ENCODE assay signal across 8 cellular contexts in genomic region chr19:11693505-11694499, GRCh38. TPM values are rescaled to one million over a fixed set of nuclear protein-coding genes. Genes with fewer than 3 reads are reported as not detected.
DNase-seq lines count a peak whose midpoint lies in the region; ATAC-seq, FAIRE-seq and TF ChIP-seq lines count a peak whose summit lies in the region.

No MANE protein-coding gene starts in this region.

- peak overlapping the region; percentile 82 to 97 for H3K9ac ChIP-seq in K562 (ENCODE audit: insufficient read depth in 1 of 2, low read depth in 2 of 2, low read length in 2 of 2)
- H3K9ac ChIP-seq in HepG2 (ENCODE audit: insufficient read depth, low read depth, low read length) = peak overlapping the region; percentile 82

- H3K27me3 Mint-ChIP-seq in activated naive CD4-positive, alpha-beta T cell treated with anti-CD3 and anti-CD28 coated beads, Interleukin-2, amount 50 U/mL, for 24 hours = peaks cover 28% of the 10 kb centered on the region

- H4K20me1 ChIP-seq in K562 (replicated peaks; ENCODE audit: control insufficient read depth, insufficient read depth, low read length) (no peaks in the 10 kb centered on the region), HepG2 (ENCODE audit: insufficient read depth, low read length) (no peaks in the 10 kb centered on the region)

- intact Hi-C loops in K562 (cut with micrococcal nuclease) = loop anchor here (2.0 to 10.0 kb wide), 2 partner anchors 53 to 161 kb away; no protein-coding TSS in a partner anchor
- intact Hi-C loops in HepG2 (cut with micrococcal nuclease; ENCODE audit: unreplicated experiment) = no loop called here

- H3K9me3 ChIP-seq in K562 (replicated peaks; ENCODE audit: control insufficient read depth, insufficient read depth, low read depth, low read length) = no peaks in the 10 kb centered on the region
- no peaks in the 10 kb centered on the region for H3K9me3 ChIP-seq in HepG2 (ENCODE audit: low read length)
- H3K9me3 ChIP-seq in upper lobe of left lung = no peaks in the 10 kb centered on the region

- FAIRE-seq in K562 (lab: Jason Lieb, UNC) (no peak), HepG2 (lab: Jason Lieb, UNC) (peak; percentile 50)

- TF ChIP-seq EP300 in K562 (IDR thresholded peaks at IDR 0.05; ENCODE audit: low read length) (no peak), HepG2 (IDR thresholded peaks at IDR 0.05; ENCODE audit: low read depth in 2 of 2, low read length in 2 of 2) (no peak), HepG2 (CRISPR knock-in tag; IDR thresholded peaks at IDR 0.05; ENCODE audit: borderline replicate concordance) (no peak), upper lobe of left lung (IDR thresholded peaks at IDR 0.05) (no peak)

- TF ChIP-seq RAD21 in K562 (CRISPR knock-in tag; conservative IDR thresholded peaks at IDR 0.05 in 1 of 2, IDR thresholded peaks at IDR 0.05 in 1 of 2) = no peak; a peak in 1 of 4 replicates
- TF ChIP-seq RAD21 in HepG2 (CRISPR knock-in tag; IDR thresholded peaks at IDR 0.05) = no peak

- H3K9me1 ChIP-seq in K562 (ENCODE audit: control insufficient read depth, insufficient read depth, low read length) = no peaks in the 10 kb centered on the region

- peak overlapping the region; percentile 93 for H3K4me3 ChIP-seq in K562
- peak overlapping the region; percentile 70 to 87 (median 86) for H3K4me3 ChIP-seq in HepG2 (replicated peaks in 1 of 3; ENCODE audit: insufficient read depth in 1 of 3, low read depth in 2 of 3, low read length in 3 of 3)
- H3K4me3 ChIP-seq in upper lobe of left lung = peak overlapping the region; percentile 58 to 93 (median 70)

- BruUV-seq in K562 (replicated peaks; lab: Mats Ljungman, UMichigan) (TSS peak; percentile 95), HepG2 (replicated peaks; lab: Mats Ljungman, UMichigan) (TSS peak; percentile 99)

- H2AFZ ChIP-seq in K562 (ENCODE audit: low read depth, low read length) = peak overlapping the region; percentile 98
- no peak overlapping the region for H2AFZ ChIP-seq in HepG2 (ENCODE audit: low read length)

- H3K27me3 ChIP-seq in K562 (ENCODE audit: control insufficient read depth in 2 of 2, insufficient read depth in 2 of 2, low read length in 2 of 2) = no peaks in the 10 kb centered on the region
- no peaks in the 10 kb centered on the region for H3K27me3 ChIP-seq in HepG2 (ENCODE audit: control insufficient read depth in 1 of 2, insufficient read depth in 2 of 2, low read length in 2 of 2)
- H3K27me3 ChIP-seq in upper lobe of left lung = no peaks in the 10 kb centered on the region

- H3K4me2 ChIP-seq in K562 (ENCODE audit: insufficient read depth, low read length) (peak overlapping the region; percentile 90), HepG2 (ENCODE audit: low read depth, low read length) (peak overlapping the region; percentile 96)

- peaks cover 3% of the 10 kb centered on the region for H3K36me3 Mint-ChIP-seq in activated naive CD4-positive, alpha-beta T cell treated with anti-CD3 and anti-CD28 coated beads, Interleukin-2, amount 50 U/mL, for 24 hours

- in situ Hi-C loops in K562 (cut with MboI) (no loop called here), HepG2 (cut with HindIII; ENCODE audit: extremely low pct_ligation_motif_present, low pct_unique_long_range_greater_than_20kb) (no loop called here)

- POLR2A ChIA-PET in K562 (lab: Yijun Ruan, JAX) = interaction anchor here (0.6 to 1.4 kb wide), 9 partner anchors 12 to 164 kb away, joined by 3 to 7 read pairs (median 3); no protein-coding TSS in a partner anchor
- POLR2A ChIA-PET in HepG2 (lab: Yijun Ruan, JAX) = interaction anchor here (0.6 to 1.9 kb wide), 9 partner anchors 11 to 942 kb away, joined by 3 to 10 read pairs (median 3); partner anchors contain the start of genes ZNF433, ZNF441, ZNF823 and ZNF878

- CTCF ChIA-PET in K562 (lab: Yijun Ruan, JAX; ENCODE audit: low intra/inter-chr PET ratio) = interaction anchor here (0.6 kb wide), 1 partner anchor 145 kb away, joined by 3 read pairs; no protein-coding TSS in a partner anchor
- CTCF ChIA-PET in HepG2 (lab: Yijun Ruan, JAX; ENCODE audit: low intra/inter-chr PET ratio, low total read pairs) = no interaction called here

- WGBS in K562 (ENCODE audit: insufficient coverage, low coverage, missing lambda C conversion rate) = 15% methylated on average over 15 of the region's 16 CpGs
- 11% methylated on average over 16 of the region's 16 CpGs for WGBS in HepG2 (ENCODE audit: low lambda C conversion rate)
- WGBS in upper lobe of left lung, 2 donors = 24% methylated on average over 16 of the region's 16 CpGs

- ATAC-seq in K562 (peak; percentile 58), HepG2 (peak; percentile 67), upper lobe of left lung (ENCODE audit: low FRiP score in 2 of 2) (peak in 1 of 2 donors; percentile 42), GM19455 (IDR thresholded peaks at IDR 0.05; ENCODE audit: unreplicated experiment) (no peak)

- peak overlapping the region; percentile 98 for H3K4me3 Mint-ChIP-seq in activated naive CD4-positive, alpha-beta T cell treated with anti-CD3 and anti-CD28 coated beads, Interleukin-2, amount 50 U/mL, for 24 hours

- peak overlapping the region; percentile 82 for H3K27ac ChIP-seq in K562 (ENCODE audit: extremely low read depth, low read depth, low read length)
- peak overlapping the region; percentile 85 for H3K27ac ChIP-seq in HepG2 (ENCODE audit: extremely low read length, insufficient read depth, low read length)
- peak overlapping the region in 1 of 4 donors; percentile 49 for H3K27ac ChIP-seq in upper lobe of left lung

- H3K4me1 Mint-ChIP-seq in activated naive CD4-positive, alpha-beta T cell treated with anti-CD3 and anti-CD28 coated beads, Interleukin-2, amount 50 U/mL, for 24 hours = peaks cover 12% of the 10 kb centered on the region

- TF ChIP-seq CTCF in K562 (IDR thresholded peaks at IDR 0.05 in 2 of 3, conservative IDR thresholded peaks at IDR 0.05 in 1 of 3; ENCODE audit: insufficient read depth in 2 of 3, low read depth in 1 of 3, low read length in 3 of 3) = peak in 1 of 3 experiments; percentile 12; a peak in 1 of 6 replicates
- peak; percentile 25; the same call in 1 of the 2 replicates for TF ChIP-seq CTCF in HepG2 (CRISPR knock-in tag; IDR thresholded peaks at IDR 0.05)
- no peak for TF ChIP-seq CTCF in upper lobe of left lung (IDR thresholded peaks at IDR 0.05)

- DNase-seq in activated naive CD4-positive, alpha-beta T cell treated with Interleukin-2 at 50 U/mL for 16 hours = no peak
- DNase-seq in NCI-H524 (lab: John Stamatoyannopoulos, UW) (peak; percentile 73 to 93), K562 (ENCODE audit: extremely low read depth in 1 of 4, low spot score in 3 of 4) (peak in 2 of 4 experiments; percentile 21 to 64), HepG2 (ENCODE audit: low spot score) (peak; percentile 85), upper lobe of left lung (no peak), NCI-H1930 (lab: John Stamatoyannopoulos, UW) (no peak)

- H3K36me3 ChIP-seq in K562 (ENCODE audit: control insufficient read depth, insufficient read depth, low read length) (peaks cover 2% of the 10 kb centered on the region; the same call in 1 of the 3 replicates), HepG2 (replicated peaks in 1 of 2; ENCODE audit: control insufficient read depth in 1 of 2, insufficient read depth in 2 of 2, low read length in 2 of 2) (no peaks in the 10 kb centered on the region; a peak in 1 of 5 replicates), upper lobe of left lung (no peaks in the 10 kb centered on the region)

- H3K27ac Mint-ChIP-seq in activated naive CD4-positive, alpha-beta T cell treated with anti-CD3 and anti-CD28 coated beads, Interleukin-2, amount 50 U/mL, for 24 hours = no peak overlapping the region

- H3K79me2 ChIP-seq in K562 (ENCODE audit: control insufficient read depth, insufficient read depth, low read length) = 0 out of 3 replicates have a peak, but pooled peaks cover 3% of the 10 kb centered on the region
- H3K79me2 ChIP-seq in HepG2 (ENCODE audit: insufficient read depth, low read length) = peaks cover 12% of the 10 kb centered on the region

- no peak for TF ChIP-seq POLR2A in K562 (conservative IDR thresholded peaks at IDR 0.05)
- TF ChIP-seq POLR2A in HepG2 (IDR thresholded peaks at IDR 0.05; ENCODE audit: insufficient read depth in 1 of 2, low read depth in 2 of 2, low read length in 2 of 2) = peak; percentile 16 to 59; a peak in 2 of 4 replicates
- no peak for TF ChIP-seq POLR2A in upper lobe of left lung (IDR thresholded peaks at IDR 0.05)

- peaks cover 4 to 6% of the 10 kb centered on the region in 2 experiments; a peak in 4 of 5 replicates for H3K4me1 ChIP-seq in K562 (replicated peaks in 1 of 2; ENCODE audit: control insufficient read depth in 2 of 2, insufficient read depth in 2 of 2, low read length in 2 of 2)
- H3K4me1 ChIP-seq in HepG2 (ENCODE audit: insufficient read depth, low read length) = peaks cover 45% of the 10 kb centered on the region
- peaks cover 11 to 15% (median 12%) of the 10 kb centered on the region in 4 donors for H3K4me1 ChIP-seq in upper lobe of left lung

- no peaks in the 10 kb centered on the region for H3K9me3 Mint-ChIP-seq in activated naive CD4-positive, alpha-beta T cell treated with anti-CD3 and anti-CD28 coated beads, Interleukin-2, amount 50 U/mL, for 24 hours

RNA-seq across cellular contexts. Expression of gene ZNF823, which starts 44.9 kb away (rescaled TPM):
- 6.3 and 16.7 TPM in 2 replicates for total RNA-seq in K562 (2011; cell fraction: chromatin; rRNA removed; ENCODE audit: low replicate concordance)
- total RNA-seq in K562 (2011; cell fraction: nucleolus; rRNA removed) = 4.2 and 4.6 TPM in 2 replicates
- 4.1 and 4.8 TPM in 2 replicates for total RNA-seq in K562 (2011; cell fraction: nucleoplasm; rRNA removed)
- 4.0 and 4.2 TPM in 2 replicates for total RNA-seq in K562 (2014; rRNA removed)
- total RNA-seq in K562 (2014; rRNA removed; fragmentation: Illumina TruSeq; extraction: Trizol) = 8.8 and 9.5 TPM in 2 replicates
- total RNA-seq in K562 (2015; rRNA removed; fragmentation: Illumina TruSeq; extraction: Trizol) = 11.0 and 13.4 TPM in 2 replicates
- 4.4 and 5.0 TPM in 2 replicates for total RNA-seq in K562 (2021)
- 7.7 and 7.9 TPM in 2 replicates for polyA plus RNA-seq in K562 (2011; rRNA removed)
- polyA plus RNA-seq in K562 (2011; cell fraction: cytosol; rRNA removed) = 2.1 and 3.6 TPM in 2 replicates
- polyA plus RNA-seq in K562 (2011; cell fraction: nucleus; rRNA removed) = 4.3 and 7.7 TPM in 2 replicates
- polyA plus RNA-seq in K562 (2012) = 4.4 and 5.8 TPM in 2 replicates
- 6.1 and 6.7 TPM in 2 replicates for polyA plus RNA-seq in K562 (2014; fragmentation: Illumina TruSeq; extraction: Trizol)
- 10 to 100 TPM in 1 of 2 experiments, 1 to 10 TPM in 1; 5.4 to 11.6 TPM for polyA plus RNA-seq in K562 (2014; fragmentation: Nextera tagmentation; extraction: Ambion mirVana)
- 4.1 and 4.6 TPM in 2 replicates for polyA plus RNA-seq in K562 (2014; rRNA removed)
- polyA minus RNA-seq in K562 (2011; rRNA and poly(A)+ RNA removed) = 15.3 and 21.9 TPM in 2 replicates
- polyA minus RNA-seq in K562 (2011; cell fraction: cytosol; rRNA and poly(A)+ RNA removed) = 5.2 and 5.9 TPM in 2 replicates
- polyA minus RNA-seq in K562 (2011; cell fraction: nucleus; rRNA and poly(A)+ RNA removed) = 2.0 and 5.2 TPM in 2 replicates
- total RNA-seq in HepG2 (2016; rRNA removed; fragmentation: Illumina TruSeq; extraction: Trizol) = 11.7 and 18.2 TPM in 2 replicates
- 10.8 and 14.7 TPM in 2 replicates for total RNA-seq in HepG2 (2016; cell fraction: cytosol; rRNA removed; fragmentation: Illumina TruSeq; extraction: Trizol; ENCODE audit: low read depth)
- total RNA-seq in HepG2 (2016; cell fraction: insoluble cytoplasmic fraction; rRNA removed; fragmentation: Illumina TruSeq; extraction: Trizol) = 12.1 and 19.3 TPM in 2 replicates
- total RNA-seq in HepG2 (2016; cell fraction: membrane; rRNA removed; fragmentation: Illumina TruSeq; extraction: Trizol) = 9.2 and 10.6 TPM in 2 replicates
- total RNA-seq in HepG2 (2016; cell fraction: nucleus; rRNA removed; fragmentation: Illumina TruSeq; extraction: Trizol) = 7.5 and 8.8 TPM in 2 replicates
- 5.1 and 5.7 TPM in 2 replicates for polyA plus RNA-seq in HepG2 (2011; rRNA removed)
- 2.2 and 3.4 TPM in 2 replicates for polyA plus RNA-seq in HepG2 (2011; cell fraction: cytosol; rRNA removed)
- 3.5 and 5.2 TPM in 2 replicates for polyA plus RNA-seq in HepG2 (2011; cell fraction: nucleus; rRNA removed)
- 5.8 and 6.8 TPM in 2 replicates for polyA plus RNA-seq in HepG2 (2012)
- polyA plus RNA-seq in HepG2 (2016; cell fraction: cytosol; fragmentation: Illumina TruSeq; extraction: Trizol; ENCODE audit: low read depth) = 0.63 and 0.85 TPM in 2 replicates
- 10.0 and 12.3 TPM in 2 replicates for polyA plus RNA-seq in HepG2 (2016; cell fraction: insoluble cytoplasmic fraction; fragmentation: Illumina TruSeq; extraction: Trizol; ENCODE audit: low read depth)
- 1.5 and 2.1 TPM in 2 replicates for polyA plus RNA-seq in HepG2 (2016; cell fraction: membrane; fragmentation: Illumina TruSeq; extraction: Trizol; ENCODE audit: low read depth)
- 13.7 and 14.1 TPM in 2 replicates for polyA plus RNA-seq in HepG2 (2016; cell fraction: nucleus; fragmentation: Illumina TruSeq; extraction: Trizol; ENCODE audit: insufficient read depth, low read depth)
- polyA minus RNA-seq in HepG2 (2011; rRNA and poly(A)+ RNA removed; ENCODE audit: low replicate concordance) = 1.8 and 1.9 TPM in 2 replicates
- polyA minus RNA-seq in HepG2 (2011; cell fraction: cytosol; rRNA and poly(A)+ RNA removed) = 7.1 and 8.7 TPM in 2 replicates
- polyA minus RNA-seq in HepG2 (2011; cell fraction: nucleus; rRNA and poly(A)+ RNA removed) = 6.4 and 9.1 TPM in 2 replicates
- 10 to 100 TPM in 2 of 6 donors, 1 to 10 TPM in 4; 6.1 to 22.0 (median 7.7) TPM for total RNA-seq in upper lobe of left lung

Comparison
In these comparisons a context has a peak if more than half of its experiments do, and no peak if none do; other contexts are left out.
1. DNase-seq: peak in NCI-H524 (2 of 2) and HepG2 (single experiment); none in activated naive CD4-positive, alpha-beta T cell treated with Interleukin-2 at 50 U/mL for 16 hours (single experiment), upper lobe of left lung (0 of 2) and NCI-H1930 (0 of 2).
2. POLR2A ChIP-seq: peak in HepG2 (2 of 2); none in K562 (single experiment) and upper lobe of left lung (0 of 4).
3. Peak in every context shown above with its lines, with median percentiles within 50 percentile points of each other: H3K4me3 ChIP-seq.